8 cellular contexts compared by ENCODE assay signal in genomic region chr20:38113401-38114325, GRCh38. TPM values are rescaled to one million over a fixed set of nuclear protein-coding genes. Genes with fewer than 3 reads are reported as not detected.
A peak's percentile ranks its signal among the peaks of the same experiment; 100 is the strongest.
DNase-seq lines count a peak whose midpoint lies in the region; ATAC-seq and TF ChIP-seq lines count a peak whose summit lies in the region.

No MANE protein-coding gene starts in this region.

- H3K4me1 Mint-ChIP-seq in osteocyte (ENCODE audit: unreplicated experiment) = peaks cover 31% of the 10 kb centered on the region

- DNase-seq in DMS 273 (lab: John Stamatoyannopoulos, UW; ENCODE audit: unreplicated experiment) = peak; percentile 69
- no peak for DNase-seq in DMS 273 treated with DMSO at 0.1 percent for 48 hours (lab: John Stamatoyannopoulos, UW)
- peak; percentile 10 for DNase-seq in NCI-H1105 (lab: John Stamatoyannopoulos, UW)
- peak; percentile 59 for DNase-seq in amniotic epithelial cell (ENCODE audit: low read depth)
- no peak for DNase-seq in osteocyte (ENCODE audit: extremely low spot score, unreplicated experiment)
- no peak for DNase-seq in midbrain (lab: John Stamatoyannopoulos, UW)

- H3K27me3 Mint-ChIP-seq in osteocyte (ENCODE audit: unreplicated experiment) = no peaks in the 10 kb centered on the region

- H3K36me3 Mint-ChIP-seq in osteocyte (ENCODE audit: unreplicated experiment) = no peaks in the 10 kb centered on the region

- no peak for ATAC-seq in HG02840 (IDR thresholded peaks at IDR 0.05; ENCODE audit: low FRiP score, unreplicated experiment)
- no peak for ATAC-seq in HG02588 (IDR thresholded peaks at IDR 0.05; ENCODE audit: unreplicated experiment)

- peak; percentile 46 for TF ChIP-seq CTCF in osteocyte (IDR thresholded peaks at IDR 0.05)

- no peak overlapping the region for H3K4me3 Mint-ChIP-seq in osteocyte (ENCODE audit: unreplicated experiment)

- H3K9me3 Mint-ChIP-seq in osteocyte (ENCODE audit: unreplicated experiment) = peaks cover 11% of the 10 kb centered on the region

- no peak overlapping the region for H3K27ac Mint-ChIP-seq in osteocyte (ENCODE audit: unreplicated experiment)

RNA-seq across cellular contexts. Expression of gene TGM2, which starts 51.4 kb away (rescaled TPM):
- 29.2 and 32.7 TPM in 2 replicates for total RNA-seq in osteocyte

Comparison
In these comparisons a context has a peak if more than half of its experiments do, and no peak if none do; other contexts are left out.
1. DNase-seq: peak in DMS 273 (single experiment), NCI-H1105 (single experiment) and amniotic epithelial cell (single experiment); none in DMS 273 treated with DMSO at 0.1 percent for 48 hours (single experiment), osteocyte (single experiment) and midbrain (single experiment).